1 cellular context compared by ENCODE assay signal in the genomic region with DNA sequence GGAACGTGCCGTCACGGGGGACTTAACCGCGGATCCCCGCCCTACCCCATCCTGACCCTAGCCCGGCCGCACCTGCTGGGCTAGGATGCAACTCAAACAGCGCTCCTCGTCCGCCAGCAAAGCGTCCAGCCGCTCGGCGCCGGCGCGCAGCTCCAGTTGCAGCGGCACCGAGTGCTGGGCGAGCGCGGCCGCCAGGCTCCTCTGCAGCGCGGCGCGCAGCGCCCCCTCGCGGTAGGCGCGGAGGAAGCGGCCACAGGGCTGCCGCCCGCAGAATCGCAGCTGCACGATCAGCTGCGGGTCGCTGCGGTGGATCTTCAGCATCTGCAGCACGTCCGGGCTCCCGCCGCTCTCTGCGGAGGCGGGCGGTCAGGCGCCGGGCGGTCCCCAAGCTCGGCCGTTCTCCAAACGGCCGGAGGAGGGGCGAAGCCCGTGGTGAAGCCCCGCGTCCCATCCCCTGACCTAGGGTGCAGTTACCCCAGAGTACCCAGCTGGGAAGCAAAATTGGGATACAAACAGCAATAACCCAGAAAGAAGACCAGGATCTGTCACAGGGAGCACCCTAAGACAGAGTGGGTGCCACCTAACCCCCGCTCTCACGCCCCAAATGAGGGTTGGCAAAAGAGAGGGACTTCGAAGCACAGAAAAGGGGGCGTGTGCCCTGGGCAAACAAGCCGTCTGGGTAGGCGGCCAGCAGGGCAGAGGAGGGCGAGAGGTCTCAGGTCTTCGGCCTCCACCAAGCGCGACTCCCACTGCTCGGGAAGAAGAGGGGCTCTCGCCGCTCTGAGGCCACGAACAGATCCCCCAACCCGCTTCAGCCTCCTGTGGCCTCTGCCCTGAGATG.
TF ChIP-seq lines count a peak whose summit lies in the region.

No MANE protein-coding gene starts in this region.

TF ChIP-seq in liver, 16 proteins besides CTCF, POLR2A, EP300 and RAD21 (continued from another document):
- TF ChIP-seq, protein P1, sequence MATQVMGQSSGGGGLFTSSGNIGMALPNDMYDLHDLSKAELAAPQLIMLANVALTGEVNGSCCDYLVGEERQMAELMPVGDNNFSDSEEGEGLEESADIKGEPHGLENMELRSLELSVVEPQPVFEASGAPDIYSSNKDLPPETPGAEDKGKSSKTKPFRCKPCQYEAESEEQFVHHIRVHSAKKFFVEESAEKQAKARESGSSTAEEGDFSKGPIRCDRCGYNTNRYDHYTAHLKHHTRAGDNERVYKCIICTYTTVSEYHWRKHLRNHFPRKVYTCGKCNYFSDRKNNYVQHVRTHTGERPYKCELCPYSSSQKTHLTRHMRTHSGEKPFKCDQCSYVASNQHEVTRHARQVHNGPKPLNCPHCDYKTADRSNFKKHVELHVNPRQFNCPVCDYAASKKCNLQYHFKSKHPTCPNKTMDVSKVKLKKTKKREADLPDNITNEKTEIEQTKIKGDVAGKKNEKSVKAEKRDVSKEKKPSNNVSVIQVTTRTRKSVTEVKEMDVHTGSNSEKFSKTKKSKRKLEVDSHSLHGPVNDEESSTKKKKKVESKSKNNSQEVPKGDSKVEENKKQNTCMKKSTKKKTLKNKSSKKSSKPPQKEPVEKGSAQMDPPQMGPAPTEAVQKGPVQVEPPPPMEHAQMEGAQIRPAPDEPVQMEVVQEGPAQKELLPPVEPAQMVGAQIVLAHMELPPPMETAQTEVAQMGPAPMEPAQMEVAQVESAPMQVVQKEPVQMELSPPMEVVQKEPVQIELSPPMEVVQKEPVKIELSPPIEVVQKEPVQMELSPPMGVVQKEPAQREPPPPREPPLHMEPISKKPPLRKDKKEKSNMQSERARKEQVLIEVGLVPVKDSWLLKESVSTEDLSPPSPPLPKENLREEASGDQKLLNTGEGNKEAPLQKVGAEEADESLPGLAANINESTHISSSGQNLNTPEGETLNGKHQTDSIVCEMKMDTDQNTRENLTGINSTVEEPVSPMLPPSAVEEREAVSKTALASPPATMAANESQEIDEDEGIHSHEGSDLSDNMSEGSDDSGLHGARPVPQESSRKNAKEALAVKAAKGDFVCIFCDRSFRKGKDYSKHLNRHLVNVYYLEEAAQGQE (IDR thresholded peaks at IDR 0.05): no peak
- TF ChIP-seq GABPA (IDR thresholded peaks at IDR 0.05 in 1 of 2, conservative IDR thresholded peaks at IDR 0.05 in 1 of 2) (no peak), RXRA (IDR thresholded peaks at IDR 0.05) (no peak), SP1 (IDR thresholded peaks at IDR 0.05) (no peak), YY1 (IDR thresholded peaks at IDR 0.05) (no peak), EGR1 (IDR thresholded peaks at IDR 0.05; ENCODE audit: low read depth in 2 of 2) (no peak), JUND (IDR thresholded peaks at IDR 0.05) (no peak), HNF4A (conservative IDR thresholded peaks at IDR 0.05) (no peak), TAF1 (conservative IDR thresholded peaks at IDR 0.05) (no peak), FOXA2 (IDR thresholded peaks at IDR 0.05) (no peak), NR2F2 (IDR thresholded peaks at IDR 0.05) (no peak), FOXA1 (IDR thresholded peaks at IDR 0.05) (no peak)
- TF ChIP-seq, protein P2, sequence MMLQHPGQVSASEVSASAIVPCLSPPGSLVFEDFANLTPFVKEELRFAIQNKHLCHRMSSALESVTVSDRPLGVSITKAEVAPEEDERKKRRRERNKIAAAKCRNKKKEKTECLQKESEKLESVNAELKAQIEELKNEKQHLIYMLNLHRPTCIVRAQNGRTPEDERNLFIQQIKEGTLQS (IDR thresholded peaks at IDR 0.05): no peak
- TF ChIP-seq, protein P3, sequence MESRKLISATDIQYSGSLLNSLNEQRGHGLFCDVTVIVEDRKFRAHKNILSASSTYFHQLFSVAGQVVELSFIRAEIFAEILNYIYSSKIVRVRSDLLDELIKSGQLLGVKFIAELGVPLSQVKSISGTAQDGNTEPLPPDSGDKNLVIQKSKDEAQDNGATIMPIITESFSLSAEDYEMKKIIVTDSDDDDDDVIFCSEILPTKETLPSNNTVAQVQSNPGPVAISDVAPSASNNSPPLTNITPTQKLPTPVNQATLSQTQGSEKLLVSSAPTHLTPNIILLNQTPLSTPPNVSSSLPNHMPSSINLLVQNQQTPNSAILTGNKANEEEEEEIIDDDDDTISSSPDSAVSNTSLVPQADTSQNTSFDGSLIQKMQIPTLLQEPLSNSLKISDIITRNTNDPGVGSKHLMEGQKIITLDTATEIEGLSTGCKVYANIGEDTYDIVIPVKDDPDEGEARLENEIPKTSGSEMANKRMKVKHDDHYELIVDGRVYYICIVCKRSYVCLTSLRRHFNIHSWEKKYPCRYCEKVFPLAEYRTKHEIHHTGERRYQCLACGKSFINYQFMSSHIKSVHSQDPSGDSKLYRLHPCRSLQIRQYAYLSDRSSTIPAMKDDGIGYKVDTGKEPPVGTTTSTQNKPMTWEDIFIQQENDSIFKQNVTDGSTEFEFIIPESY (IDR thresholded peaks at IDR 0.05): no peak
TF ChIP-seq in liver: peak in this region for 0.
